In genomic region chr6:38091626-38092025, GRCh38 we compare ENCODE assay signal across 17 cellular contexts.
"Had no signal": no experiment of that assay in that cellular context is flagged by ENCODE, and none has a peak within 500 bp of the region (broad histone marks: within the 10 kb centered on the region; RNA-seq: fewer than 3 reads in every experiment).

No MANE protein-coding gene starts in this region.

- H3K27me3 ChIP-seq: brain microvascular endothelial cell, colonic mucosa, heart right ventricle, ovary, thyroid gland had no signal

- H3K4me3 Mint-ChIP-seq: activated CD4-positive, alpha-beta T cell treated with anti-CD3 and anti-CD28 coated beads, Interleukin-2, amount 10 ng/mL, durations not matched to agents 24 days and 14 days; activated CD8-positive, alpha-beta T cell treated with anti-CD3 and anti-CD28 coated beads, Interleukin-2, amount 10 ng/mL, durations not matched to agents 7 days and 5 days; activated naive CD4-positive, alpha-beta T cell treated with anti-CD3 and anti-CD28 coated beads for 36 hours; activated T-cell treated with anti-CD3 and anti-CD28 coated beads, Interleukin-2, amount 50 U/mL, for 4 hours; memory B cell; naive thymus-derived CD8-positive, alpha-beta T cell had no signal

- H3K27me3 Mint-ChIP-seq: activated CD4-positive, alpha-beta T cell treated with anti-CD3 and anti-CD28 coated beads, Interleukin-2, amount 10 ng/mL, durations not matched to agents 24 days and 14 days; memory B cell; naive thymus-derived CD8-positive, alpha-beta T cell had no signal

- H3K4me1 ChIP-seq: colonic mucosa had no signal

- H3K9me3 Mint-ChIP-seq: activated CD4-positive, alpha-beta T cell treated with anti-CD3 and anti-CD28 coated beads, Interleukin-2, amount 10 ng/mL, durations not matched to agents 24 days and 14 days; activated naive CD4-positive, alpha-beta T cell treated with anti-CD3 and anti-CD28 coated beads for 36 hours; activated T-cell treated with anti-CD3 and anti-CD28 coated beads, Interleukin-2, amount 50 U/mL, for 4 hours; memory B cell; naive thymus-derived CD8-positive, alpha-beta T cell had no signal

- DNase-seq: activated CD4-positive, alpha-beta T cell treated with anti-CD3 and anti-CD28 coated beads, Interleukin-2, amount 10 ng/mL, durations not matched to agents 24 days and 14 days; activated CD8-positive, alpha-beta T cell treated with anti-CD3 and anti-CD28 coated beads, Interleukin-2, amount 10 ng/mL, durations not matched to agents 7 days and 5 days; activated naive CD4-positive, alpha-beta T cell treated with anti-CD3 and anti-CD28 coated beads for 36 hours; activated T-cell treated with anti-CD3 and anti-CD28 coated beads, Interleukin-2, amount 50 U/mL, for 4 hours; anterior cingulate cortex; brain microvascular endothelial cell; central memory CD4-positive, alpha-beta T cell; colonic mucosa; heart right ventricle; mucosa of descending colon; naive thymus-derived CD8-positive, alpha-beta T cell; ovary; stimulated activated CD8-positive, alpha-beta memory T cell treated with anti-CD3 and anti-CD28 coated beads, Interleukin-4, amount 100 ng/mL, for 48 hours; stimulated activated naive CD4-positive, alpha-beta T cell; T1000 had no signal

- H3K27ac ChIP-seq: brain microvascular endothelial cell, colonic mucosa, heart right ventricle, ovary, thyroid gland had no signal

- H3K9me3 ChIP-seq: colonic mucosa, heart right ventricle, mucosa of descending colon, ovary, thyroid gland had no signal

- H3K27ac Mint-ChIP-seq: activated CD4-positive, alpha-beta T cell treated with anti-CD3 and anti-CD28 coated beads, Interleukin-2, amount 10 ng/mL, durations not matched to agents 24 days and 14 days; activated CD8-positive, alpha-beta T cell treated with anti-CD3 and anti-CD28 coated beads, Interleukin-2, amount 10 ng/mL, durations not matched to agents 7 days and 5 days; activated naive CD4-positive, alpha-beta T cell treated with anti-CD3 and anti-CD28 coated beads for 36 hours; memory B cell; naive thymus-derived CD8-positive, alpha-beta T cell had no signal

- H3K36me3 ChIP-seq: brain microvascular endothelial cell, colonic mucosa, ovary, thyroid gland had no signal

- ATAC-seq: activated CD8-positive, alpha-beta T cell treated with anti-CD3 and anti-CD28 coated beads, Interleukin-2, amount 10 ng/mL, durations not matched to agents 7 days and 5 days; activated T-cell treated with anti-CD3 and anti-CD28 coated beads, Interleukin-2, amount 50 U/mL, for 4 hours; heart right ventricle; mucosa of descending colon; naive thymus-derived CD8-positive, alpha-beta T cell had no signal

- H3K4me1 Mint-ChIP-seq: activated CD4-positive, alpha-beta T cell treated with anti-CD3 and anti-CD28 coated beads, Interleukin-2, amount 10 ng/mL, durations not matched to agents 24 days and 14 days; memory B cell had no signal

- H3K4me3 ChIP-seq: colonic mucosa, heart right ventricle, mucosa of descending colon, ovary, thyroid gland had no signal
